Comparison of ENCODE assay signal across 23 cellular contexts in genomic region chr4:151205722-151206121, GRCh38.
DNase-seq lines count a peak whose midpoint lies in the region; ATAC-seq, FAIRE-seq and TF ChIP-seq lines count a peak whose summit lies in the region.
"Had no signal": no experiment of that assay in that cellular context is flagged by ENCODE, and none has a peak within 500 bp of the region (broad histone marks: within the 10 kb centered on the region; RNA-seq: fewer than 3 reads in every experiment).

No MANE protein-coding gene starts in this region.

- H3K27me3 ChIP-seq in endodermal cell (ENCODE audit: control insufficient read depth, insufficient read depth, low read length, poor library complexity, severe bottlenecking) (no peaks in the 10 kb centered on the region), HepG2 (ENCODE audit: control insufficient read depth in 1 of 2, insufficient read depth in 2 of 2, low read length in 2 of 2) (no peaks in the 10 kb centered on the region)
- H3K27me3 ChIP-seq: gastroesophageal sphincter, ovary had no signal

- H3K36me3 ChIP-seq in endodermal cell (ENCODE audit: control insufficient read depth, insufficient read depth, low read length) = no peaks in the 10 kb centered on the region
- peaks cover 4% of the 10 kb centered on the region in 2 experiments; a peak in 3 of 5 replicates for H3K36me3 ChIP-seq in HepG2 (replicated peaks in 1 of 2; ENCODE audit: control insufficient read depth in 1 of 2, insufficient read depth in 2 of 2, low read length in 2 of 2)
- H3K36me3 ChIP-seq: gastroesophageal sphincter, ovary had no signal

- H3K4me3 ChIP-seq in A549 = no peak overlapping the region
- H3K4me3 ChIP-seq in endodermal cell (ENCODE audit: low read length) = no peak overlapping the region
- peak overlapping the region in 1 of 3 experiments; percentile 22; a peak in 2 of 6 replicates for H3K4me3 ChIP-seq in HepG2 (replicated peaks in 1 of 3; ENCODE audit: insufficient read depth in 1 of 3, low read depth in 2 of 3, low read length in 3 of 3)
- H3K4me3 ChIP-seq: gastroesophageal sphincter, ovary had no signal

- TF ChIP-seq EP300 in A549 (IDR thresholded peaks at IDR 0.05) (no peak), HepG2 (IDR thresholded peaks at IDR 0.05; ENCODE audit: low read depth in 2 of 2, low read length in 2 of 2) (no peak), HepG2 (CRISPR knock-in tag; IDR thresholded peaks at IDR 0.05; ENCODE audit: borderline replicate concordance) (no peak)

- peaks cover 5% of the 10 kb centered on the region for H3K4me1 Mint-ChIP-seq in endodermal cell
- H3K4me1 Mint-ChIP-seq: activated B cell treated with CpG ODN at 0.5 μM for 24 hours; activated CD4-positive, alpha-beta memory T cell treated with anti-CD3 and anti-CD28 coated beads, Interleukin-2, amount 10 ng/mL, durations not matched to agents 7 days and 5 days; central memory CD8-positive, alpha-beta T cell had no signal

- in situ Hi-C loops in HepG2 (cut with HindIII; ENCODE audit: extremely low pct_ligation_motif_present, low pct_unique_long_range_greater_than_20kb) = no loop called here

- no peak overlapping the region for H3K27ac ChIP-seq in A549
- H3K27ac ChIP-seq in endodermal cell (ENCODE audit: low read depth, low read length) = no peak overlapping the region
- peak overlapping the region; percentile 91 for H3K27ac ChIP-seq in HepG2 (ENCODE audit: extremely low read length, insufficient read depth, low read length)
- H3K27ac ChIP-seq: ovary had no signal

- no peak overlapping the region for H2AFZ ChIP-seq in HepG2 (ENCODE audit: low read length)

- H3K9me3 Mint-ChIP-seq in endodermal cell = no peaks in the 10 kb centered on the region
- H3K9me3 Mint-ChIP-seq: activated B cell treated with CpG ODN at 0.5 μM for 24 hours; activated CD4-positive, alpha-beta memory T cell treated with anti-CD3 and anti-CD28 coated beads, Interleukin-2, amount 10 ng/mL, durations not matched to agents 7 days and 5 days; central memory CD8-positive, alpha-beta T cell had no signal

- no peak for TF ChIP-seq POLR2A in A549 (IDR thresholded peaks at IDR 0.05; ENCODE audit: low read length)
- TF ChIP-seq POLR2A in HepG2 (IDR thresholded peaks at IDR 0.05; ENCODE audit: insufficient read depth in 1 of 2, low read depth in 2 of 2, low read length in 2 of 2) = no peak

- H3K36me3 Mint-ChIP-seq in endodermal cell (ENCODE audit: low read depth) = peaks cover 7% of the 10 kb centered on the region

- H3K4me1 ChIP-seq in A549 (peaks cover 21% of the 10 kb centered on the region; the same call in 2 of the 3 replicates), endodermal cell (ENCODE audit: control insufficient read depth, insufficient read depth, low read length) (peaks cover 3% of the 10 kb centered on the region), HepG2 (ENCODE audit: insufficient read depth, low read length) (peaks cover 87% of the 10 kb centered on the region)

- no peaks in the 10 kb centered on the region for H4K20me1 ChIP-seq in HepG2 (ENCODE audit: insufficient read depth, low read length)

- DNase-seq in A549 (ENCODE audit: low read depth in 1 of 2, low spot score in 1 of 2) (no peak), endodermal cell (no peak), HepG2 (ENCODE audit: low spot score) (no peak), pons (ENCODE audit: low spot score) (peak; percentile 44), COLO829 (ENCODE audit: low spot score) (no peak), NCI-H1694 (lab: John Stamatoyannopoulos, UW) (no peak), germinal center (ENCODE audit: low spot score) (no peak)
- DNase-seq in activated naive CD4-positive, alpha-beta T cell treated with anti-CD3 and anti-CD28 coated beads, Interleukin-2, amount 50 U/mL, for 16 hours = no peak
- DNase-seq: activated B cell treated with CpG ODN at 0.5 μM for 24 hours; activated CD4-positive, alpha-beta memory T cell treated with anti-CD3 and anti-CD28 coated beads, Interleukin-2, amount 10 ng/mL, durations not matched to agents 7 days and 5 days; activated gamma-delta T cell treated with Interleukin-2 at 50 U/mL for 16 hours; activated T-cell treated with anti-CD3 and anti-CD28 coated beads for 4 hours; effector CD4-positive, alpha-beta T cell; NCI-H1092; ovary; SK-N-SH; stimulated activated naive CD8-positive, alpha-beta T cell treated with anti-CD3 and anti-CD28 coated beads, Interleukin-15, Interleukin-2, amounts not matched to agents 100 U/mL and 50 U/mL, for 24 hours had no signal

- no peaks in the 10 kb centered on the region for H3K9me3 ChIP-seq in A549
- H3K9me3 ChIP-seq in endodermal cell (ENCODE audit: control insufficient read depth, low read length) = no peaks in the 10 kb centered on the region
- no peaks in the 10 kb centered on the region for H3K9me3 ChIP-seq in HepG2 (ENCODE audit: low read length)
- H3K9me3 ChIP-seq: gastroesophageal sphincter, ovary, SK-N-SH had no signal

- FAIRE-seq in A549 (lab: Jason Lieb, UNC) = no peak
- FAIRE-seq in HepG2 (lab: Jason Lieb, UNC) = no peak
- FAIRE-seq: A204.1, urothelium cell line had no signal

- no peaks in the 10 kb centered on the region for H3K27me3 Mint-ChIP-seq in endodermal cell (ENCODE audit: insufficient read depth)
- H3K27me3 Mint-ChIP-seq: activated B cell treated with CpG ODN at 0.5 μM for 24 hours; activated CD4-positive, alpha-beta memory T cell treated with anti-CD3 and anti-CD28 coated beads, Interleukin-2, amount 10 ng/mL, durations not matched to agents 7 days and 5 days; central memory CD8-positive, alpha-beta T cell had no signal

- H3K4me2 ChIP-seq in A549 (peak overlapping the region; percentile 58; the same call in 1 of the 3 replicates), HepG2 (ENCODE audit: low read depth, low read length) (peak overlapping the region; percentile 77)
- H3K4me2 ChIP-seq: SK-N-SH had no signal

- H3K4me3 Mint-ChIP-seq in endodermal cell = no peak overlapping the region
- H3K4me3 Mint-ChIP-seq: activated B cell treated with CpG ODN at 0.5 μM for 24 hours; activated CD4-positive, alpha-beta memory T cell treated with anti-CD3 and anti-CD28 coated beads, Interleukin-2, amount 10 ng/mL, durations not matched to agents 7 days and 5 days; central memory CD8-positive, alpha-beta T cell had no signal

- POLR2A ChIA-PET in A549 (lab: Yijun Ruan, JAX) = no interaction called here
- POLR2A ChIA-PET in HepG2 (lab: Yijun Ruan, JAX) = interaction anchor here (1.0 to 4.1 kb wide), 5 partner anchors 9 to 190 kb away, joined by 3 to 27 read pairs (median 4); partner anchors contain the start of genes LRBA and SH3D19

- H3K9ac ChIP-seq in endodermal cell (ENCODE audit: extremely low read depth, low read length, poor library complexity, severe bottlenecking) (no peak overlapping the region), HepG2 (ENCODE audit: insufficient read depth, low read depth, low read length) (peak overlapping the region; percentile 64)
- H3K9ac ChIP-seq: SK-N-SH had no signal

- no peak for TF ChIP-seq RAD21 in A549 (conservative IDR thresholded peaks at IDR 0.05 in 1 of 2, IDR thresholded peaks at IDR 0.05 in 1 of 2)
- no peak for TF ChIP-seq RAD21 in HepG2 (CRISPR knock-in tag; IDR thresholded peaks at IDR 0.05)

- H3K27ac Mint-ChIP-seq in endodermal cell = peak overlapping the region; percentile 10
- H3K27ac Mint-ChIP-seq: activated B cell treated with CpG ODN at 0.5 μM for 24 hours; activated CD4-positive, alpha-beta memory T cell treated with anti-CD3 and anti-CD28 coated beads, Interleukin-2, amount 10 ng/mL, durations not matched to agents 7 days and 5 days had no signal

- BruUV-seq in HepG2 (replicated peaks; lab: Mats Ljungman, UMichigan) = no TSS peak

- ATAC-seq in A549 (peak in 1 of 2 experiments; percentile 51; a peak in 3 of 6 replicates), HepG2 (peak; percentile 51)
- ATAC-seq: esophagus mucosa; gastroesophageal sphincter; HCT116; stimulated activated naive CD8-positive, alpha-beta T cell treated with anti-CD3 and anti-CD28 coated beads, Interleukin-15, Interleukin-2, amounts not matched to agents 100 U/mL and 50 U/mL, for 24 hours had no signal

- WGBS in A549 (ENCODE audit: missing lambda C conversion rate) = 19% methylated on average over 1 of the region's 1 CpG
- no CpG with 5 or more reads among the region's 1 CpG for WGBS in endodermal cell (ENCODE audit: insufficient coverage in 1 of 2, insufficient read length in 1 of 2), 2 experiments
- WGBS in HepG2 (ENCODE audit: low lambda C conversion rate) = 21% methylated on average over 1 of the region's 1 CpG

- peaks cover 23% of the 10 kb centered on the region for H3K79me2 ChIP-seq in HepG2 (ENCODE audit: insufficient read depth, low read length)

- CTCF ChIA-PET in A549 (lab: Yijun Ruan, JAX) (no interaction called here), HepG2 (lab: Yijun Ruan, JAX; ENCODE audit: low intra/inter-chr PET ratio, low total read pairs) (no interaction called here)

- TF ChIP-seq CTCF in A549 (IDR thresholded peaks at IDR 0.05) (no peak), endodermal cell (conservative IDR thresholded peaks at IDR 0.05) (no peak), HepG2 (CRISPR knock-in tag; IDR thresholded peaks at IDR 0.05) (no peak)

- intact Hi-C loops in HepG2 (cut with micrococcal nuclease; ENCODE audit: unreplicated experiment) = no loop called here

TF ChIP-seq in A549, 52 proteins besides CTCF, POLR2A, EP300 and RAD21 (continues in another document):
- TF ChIP-seq RNF2 (IDR thresholded peaks at IDR 0.05; ENCODE audit: borderline replicate concordance, low read depth) = no peak
- TF ChIP-seq SREBF2 (IDR thresholded peaks at IDR 0.05) = no peak
- no peak for TF ChIP-seq CHD2 (IDR thresholded peaks at IDR 0.05; ENCODE audit: low read length, partially characterized antibody)
- TF ChIP-seq HOXB13 (CRISPR knock-in tag; IDR thresholded peaks at IDR 0.05; ENCODE audit: low read depth) = no peak
- no peak for TF ChIP-seq E2F6 (IDR thresholded peaks at IDR 0.05; ENCODE audit: borderline replicate concordance, low read depth)

TF ChIP-seq in HepG2, 621 proteins besides CTCF, POLR2A, EP300 and RAD21 (continues in another document):
- no peak for TF ChIP-seq ZNF256 (CRISPR knock-in tag; conservative IDR thresholded peaks at IDR 0.05)
- TF ChIP-seq RBM22 (optimal IDR thresholded peaks at IDR 0.05; ENCODE audit: low read length) = peak; percentile 35
- no peak for TF ChIP-seq RBM39 (IDR thresholded peaks at IDR 0.05; ENCODE audit: low read depth, low read length, poor library complexity, severe bottlenecking)
- TF ChIP-seq ZNF570 (CRISPR knock-in tag; IDR thresholded peaks at IDR 0.05; ENCODE audit: borderline replicate concordance) = no peak
- TF ChIP-seq ZNF441 (CRISPR knock-in tag; IDR thresholded peaks at IDR 0.05; ENCODE audit: borderline replicate concordance) = no peak
- TF ChIP-seq ZSCAN30 (CRISPR knock-in tag; IDR thresholded peaks at IDR 0.05) = no peak
- TF ChIP-seq RFX1 (IDR thresholded peaks at IDR 0.05) = no peak
- TF ChIP-seq MIER3 (CRISPR knock-in tag; IDR thresholded peaks at IDR 0.05; ENCODE audit: borderline replicate concordance) = no peak
